ENCODE assay signal across 15 cellular contexts in the genomic region with DNA sequence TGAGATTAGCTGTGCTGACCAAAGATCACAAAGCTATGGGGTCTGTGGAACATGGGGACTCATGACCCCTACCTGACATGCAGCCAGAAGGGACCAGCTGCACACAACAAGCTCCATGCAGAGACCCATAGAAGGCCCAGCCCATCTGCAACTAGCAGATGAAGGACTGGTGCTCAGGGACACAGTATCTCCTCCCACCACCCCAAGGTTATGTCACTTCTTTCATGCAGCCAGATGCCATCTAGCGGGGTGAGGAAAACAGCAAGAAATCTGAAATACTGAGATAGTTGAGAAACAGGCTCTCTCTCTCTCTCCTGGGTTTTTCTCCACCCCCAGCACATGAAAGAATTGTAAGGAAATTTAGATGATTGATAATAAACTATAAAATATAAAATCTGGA.
DNase-seq lines count a peak whose midpoint lies in the region; ATAC-seq and TF ChIP-seq lines count a peak whose summit lies in the region.
"Had no signal": no experiment of that assay in that cellular context is flagged by ENCODE, and none has a peak within 500 bp of the region (broad histone marks: within the 10 kb centered on the region; RNA-seq: fewer than 3 reads in every experiment).

No MANE protein-coding gene starts in this region.

- H4K8ac ChIP-seq in IMR-90 (ENCODE audit: low read depth in 2 of 2, low read length in 2 of 2): no peak overlapping the region

- dilution Hi-C loops in IMR-90 (cut with HindIII; ENCODE audit: low sequenced_read_pairs, unreplicated experiment): loop anchor here (10.0 kb wide), 1 partner anchor 328 kb away; no protein-coding TSS in a partner anchor

- no peaks in the 10 kb centered on the region for H3K36me3 Mint-ChIP-seq in activated T-helper 17 cell treated with anti-CD3 and anti-CD28 coated beads, Interleukin-2, amount 50 U/mL, for 72 hours (ENCODE audit: low read depth)

- H3K27ac ChIP-seq in IMR-90 (ENCODE audit: insufficient read depth, low read length): no peak overlapping the region
- H3K27ac ChIP-seq in WERI-Rb-1: no peak overlapping the region
- no peak overlapping the region for H3K27ac ChIP-seq in lower lobe of right lung
- H3K27ac ChIP-seq: 22Rv1, coronary artery, HL-60, transverse colon had no signal

- TF ChIP-seq RAD21 in IMR-90 (IDR thresholded peaks at IDR 0.05; ENCODE audit: low read length): no peak

- no peaks in the 10 kb centered on the region for H3K79me1 ChIP-seq in IMR-90 (ENCODE audit: low read depth in 1 of 2, low read length in 2 of 2)

- no TSS peak for BruUV-seq in IMR-90 (replicated peaks; lab: Mats Ljungman, UMichigan)

- H2AFZ ChIP-seq in IMR-90 (replicated peaks; ENCODE audit: low read length, poor library complexity): no peak overlapping the region

- no peak overlapping the region for H3K14ac ChIP-seq in IMR-90 (replicated peaks; ENCODE audit: low read depth, low read length)

- H2AK5ac ChIP-seq in IMR-90 (ENCODE audit: low read depth, low read length): no peak overlapping the region

- no peak overlapping the region for H2BK5ac ChIP-seq in IMR-90 (ENCODE audit: low read depth, low read length, poor library complexity, severe bottlenecking)

- no peak overlapping the region for H3K18ac ChIP-seq in IMR-90 (ENCODE audit: low read depth, low read length)

- TF ChIP-seq CTCF in IMR-90 (conservative IDR thresholded peaks at IDR 0.05; ENCODE audit: low read depth, low read length) (no peak), WERI-Rb-1 (IDR thresholded peaks at IDR 0.05; ENCODE audit: low read depth, low read length) (peak; percentile 9; the same call in 1 of the 2 replicates), lower lobe of right lung (IDR thresholded peaks at IDR 0.05) (no peak)

- peaks cover 4% of the 10 kb centered on the region for H3K4me1 Mint-ChIP-seq in activated T-helper 17 cell treated with anti-CD3 and anti-CD28 coated beads, Interleukin-2, amount 50 U/mL, for 72 hours

- peak overlapping the region; percentile 53 for H2AK9ac ChIP-seq in IMR-90 (replicated peaks; ENCODE audit: low read depth, low read length, poor library complexity)

- H3K4me1 ChIP-seq in IMR-90 (ENCODE audit: control insufficient read depth, insufficient read depth, low read length) (peaks cover 4% of the 10 kb centered on the region; the same call in 1 of the 2 replicates), lower lobe of right lung (peaks cover 9% of the 10 kb centered on the region)
- H3K4me1 ChIP-seq: HAP-1 had no signal

- H4K91ac ChIP-seq in IMR-90 (ENCODE audit: insufficient read depth, low read depth, low read length): no peak overlapping the region

- intact Hi-C loops in IMR-90 (cut with micrococcal nuclease) (loop anchor here (5.0 kb wide), 2 partner anchors 266 to 306 kb away; no protein-coding TSS in a partner anchor), lower lobe of right lung (cut with DNase I) (no loop called here)

- H4K5ac ChIP-seq in IMR-90 (ENCODE audit: low read depth, low read length): no peak overlapping the region

- H3K9ac ChIP-seq in IMR-90 (ENCODE audit: low read depth, low read length): no peak overlapping the region

- no peak overlapping the region for H2BK15ac ChIP-seq in IMR-90 (ENCODE audit: low read depth, low read length)

- H3K56ac ChIP-seq in IMR-90 (ENCODE audit: extremely low read depth, insufficient read depth, low read length): no peak overlapping the region

- no peak for TF ChIP-seq POLR2A in IMR-90 (IDR thresholded peaks at IDR 0.05; ENCODE audit: low read depth, low read length)

- POLR2A ChIA-PET in IMR-90 (lab: Charles Lee; ENCODE audit: unreplicated experiment): no interaction called here

- no peak overlapping the region for H3K23ac ChIP-seq in IMR-90 (ENCODE audit: low read depth, low read length)

- no peak overlapping the region for H3K4ac ChIP-seq in IMR-90 (ENCODE audit: low read depth, low read length)

- no peak overlapping the region for H3K27ac Mint-ChIP-seq in activated T-helper 17 cell treated with anti-CD3 and anti-CD28 coated beads, Interleukin-2, amount 50 U/mL, for 72 hours
- H3K27ac Mint-ChIP-seq: activated B cell treated with CpG ODN at 0.5 μM for 24 hours had no signal

- in situ Hi-C loops in IMR-90 (cut with MboI; ENCODE audit: low sequenced_read_pairs): loop anchor here (5.0 kb wide), 1 partner anchor 326 kb away; no protein-coding TSS in a partner anchor

- no peak overlapping the region for H3K4me3 Mint-ChIP-seq in activated T-helper 17 cell treated with anti-CD3 and anti-CD28 coated beads, Interleukin-2, amount 50 U/mL, for 72 hours

- peaks cover 34% of the 10 kb centered on the region for H3K27me3 Mint-ChIP-seq in activated T-helper 17 cell treated with anti-CD3 and anti-CD28 coated beads, Interleukin-2, amount 50 U/mL, for 72 hours

- H2BK20ac ChIP-seq in IMR-90 (ENCODE audit: low read depth, low read length): no peak overlapping the region

- WGBS in IMR-90 (ENCODE audit: extremely low coverage in 2 of 2, insufficient read length in 1 of 2), 2 experiments: no CpG with 5 or more reads among the region's 1 CpG

- H3K9me3 ChIP-seq in IMR-90 (ENCODE audit: control insufficient read depth, insufficient read depth, low read length) (peaks cover 8% of the 10 kb centered on the region), WERI-Rb-1 (ENCODE audit: severe bottlenecking) (peaks cover 2% of the 10 kb centered on the region), lower lobe of right lung (no peaks in the 10 kb centered on the region)

- H3K4me2 ChIP-seq in IMR-90 (ENCODE audit: low read depth, low read length): no peak overlapping the region

- no peaks in the 10 kb centered on the region for H4K20me1 ChIP-seq in IMR-90 (ENCODE audit: insufficient read depth, low read length)

- H3K9me3 Mint-ChIP-seq in activated T-helper 17 cell treated with anti-CD3 and anti-CD28 coated beads, Interleukin-2, amount 50 U/mL, for 72 hours: peaks cover 3% of the 10 kb centered on the region

- no peak overlapping the region for H2BK120ac ChIP-seq in IMR-90 (ENCODE audit: low read depth, low read length)

- peaks cover 23% of the 10 kb centered on the region for H3K27me3 ChIP-seq in IMR-90 (ENCODE audit: control insufficient read depth, insufficient read depth, low read length)
- H3K27me3 ChIP-seq in WERI-Rb-1 (ENCODE audit: insufficient read depth, low read depth, severe bottlenecking): no peaks in the 10 kb centered on the region
- no peaks in the 10 kb centered on the region for H3K27me3 ChIP-seq in lower lobe of right lung (ENCODE audit: low read depth)

- DNase-seq in DMS 273 (lab: John Stamatoyannopoulos, UW; ENCODE audit: unreplicated experiment): peak; percentile 45
- no peak for DNase-seq in DMS 273 treated with DMSO at 0.1 percent for 48 hours (lab: John Stamatoyannopoulos, UW)
- no peak for DNase-seq in IMR-90
- no peak for DNase-seq in WERI-Rb-1
- DNase-seq in lower lobe of right lung: no peak
- DNase-seq in activated T-cell treated with anti-CD3 and anti-CD28 coated beads, Interleukin-2, amount 50 U/mL, for 1 hour: no peak
- no peak for DNase-seq in GF-D8 (lab: John Stamatoyannopoulos, UW)
- DNase-seq: activated B cell treated with CpG ODN at 0.5 μM for 24 hours; activated effector memory CD4-positive, alpha-beta T cell treated with Interleukin-2 at 50 U/mL for 16 hours; transverse colon had no signal

- H3K36me3 ChIP-seq in IMR-90 (ENCODE audit: control insufficient read depth, insufficient read depth, low read length) (no peaks in the 10 kb centered on the region), WERI-Rb-1 (no peaks in the 10 kb centered on the region), lower lobe of right lung (no peaks in the 10 kb centered on the region)
- H3K36me3 ChIP-seq: HAP-1, transverse colon had no signal

- H3K9me1 ChIP-seq in IMR-90 (ENCODE audit: insufficient read depth, low read length): no peaks in the 10 kb centered on the region

- CTCF ChIA-PET in IMR-90 (lab: Yijun Ruan, JAX): no interaction called here

- H3K4me3 ChIP-seq in IMR-90 (ENCODE audit: insufficient read depth, low read depth, low read length): no peak overlapping the region
- no peak overlapping the region for H3K4me3 ChIP-seq in WERI-Rb-1 (ENCODE audit: low read depth, low read length)
- no peak overlapping the region for H3K4me3 ChIP-seq in lower lobe of right lung

- ATAC-seq in IMR-90 (ENCODE audit: low read depth) (0 out of 2 replicates have a peak, but pooled peaks have one; percentile 27), lower lobe of right lung (peak; percentile 20 to 34)
- ATAC-seq in activated T-helper 17 cell treated with anti-CD3 and anti-CD28 coated beads, Interleukin-2, amount 50 U/mL, for 72 hours (replicated peaks): no peak

TF ChIP-seq in IMR-90, 13 proteins besides CTCF, POLR2A, EP300 and RAD21:
- TF ChIP-seq ELK1 (IDR thresholded peaks at IDR 0.05; ENCODE audit: borderline replicate concordance, low read depth, low read length) (no peak), MXI1 (IDR thresholded peaks at IDR 0.05; ENCODE audit: borderline replicate concordance, low read depth, low read length) (no peak), BHLHE40 (IDR thresholded peaks at IDR 0.05; ENCODE audit: low read depth, low read length) (no peak), USF2 (IDR thresholded peaks at IDR 0.05; ENCODE audit: low read depth, low read length) (no peak)
